Comparison of ENCODE assay signal across 8 cellular contexts in the genomic region with DNA sequence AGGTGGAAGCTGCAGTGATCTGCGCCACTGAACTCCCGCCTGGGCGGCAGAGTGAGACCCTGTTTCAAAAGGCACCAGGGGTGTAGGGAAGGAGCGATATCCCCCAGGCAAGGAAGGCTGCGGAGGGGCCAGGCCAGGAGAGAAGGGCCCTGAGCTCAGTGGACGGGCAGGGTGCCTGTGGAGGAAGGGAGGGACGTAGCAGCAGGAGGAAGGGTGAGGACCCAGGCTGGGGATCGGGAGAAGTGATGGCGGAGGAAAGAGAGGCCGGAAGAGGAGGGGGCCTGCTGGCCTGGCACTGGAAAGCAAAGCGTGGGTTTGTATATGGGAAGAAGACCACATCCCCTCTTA. TPM values are rescaled to one million over a fixed set of nuclear protein-coding genes. Genes with fewer than 3 reads are reported as not detected.
DNase-seq lines count a peak whose midpoint lies in the region; ATAC-seq, FAIRE-seq and TF ChIP-seq lines count a peak whose summit lies in the region.

No MANE protein-coding gene starts in this region.

- TF ChIP-seq CTCF in Calu3 (IDR thresholded peaks at IDR 0.05; ENCODE audit: unreplicated experiment): no peak
- TF ChIP-seq CTCF in GM12878 (IDR thresholded peaks at IDR 0.05 in 2 of 3, conservative IDR thresholded peaks at IDR 0.05 in 1 of 3; ENCODE audit: control insufficient read depth in 2 of 3, extremely low read depth in 1 of 3, insufficient read depth in 1 of 3, low read depth in 3 of 3, low read length in 3 of 3): no peak
- no peak for TF ChIP-seq CTCF in right lobe of liver (IDR thresholded peaks at IDR 0.05)
- no peak for TF ChIP-seq CTCF in tibial nerve (IDR thresholded peaks at IDR 0.05)

- no peak for TF ChIP-seq POLR2A in GM12878 (IDR thresholded peaks at IDR 0.05; ENCODE audit: low read depth, low read length)
- TF ChIP-seq POLR2A in right lobe of liver (IDR thresholded peaks at IDR 0.05): no peak
- TF ChIP-seq POLR2A in tibial nerve (IDR thresholded peaks at IDR 0.05): no peak

- H3K79me2 ChIP-seq in GM12878 (ENCODE audit: control insufficient read depth, insufficient read depth, low read length): peaks cover 12% of the 10 kb centered on the region

- H3K9me3 Mint-ChIP-seq in Calu3 (ENCODE audit: low read depth, unreplicated experiment): no peaks in the 10 kb centered on the region

- H3K4me3 Mint-ChIP-seq in Calu3 (ENCODE audit: low read depth, unreplicated experiment): peak overlapping the region; percentile 72

- BruUV-seq in Calu3 (replicated peaks; lab: Mats Ljungman, UMichigan) (no TSS peak), GM12878 (replicated peaks; lab: Mats Ljungman, UMichigan) (no TSS peak)

- SMC1A ChIA-PET in GM12878 (lab: Charles Lee; ENCODE audit: uncharacterized antibody, unreplicated experiment): interaction anchor here (0.5 to 6.2 kb wide), 3 partner anchors 41 to 416 kb away, joined by 3 to 56 read pairs (median 16); no protein-coding TSS in a partner anchor

- TF ChIP-seq EP300 in GM12878 (IDR thresholded peaks at IDR 0.05; ENCODE audit: borderline replicate concordance in 1 of 2, control insufficient read depth in 1 of 2, low read depth in 2 of 2, low read length in 2 of 2): no peak
- no peak for TF ChIP-seq EP300 in tibial nerve (IDR thresholded peaks at IDR 0.05)

- H3K4me3 ChIP-seq in GM12878: peak overlapping the region; percentile 72
- peak overlapping the region; percentile 39 to 57 (median 39) for H3K4me3 ChIP-seq in right lobe of liver
- peak overlapping the region; percentile 33 to 62 (median 54) for H3K4me3 ChIP-seq in tibial nerve
- H3K4me3 ChIP-seq in HAP-1: no peak overlapping the region

- no peak for TF ChIP-seq RAD21 in GM12878 (IDR thresholded peaks at IDR 0.05; ENCODE audit: insufficient read depth, low read depth, low read length)

- H3K36me3 ChIP-seq in GM12878 (ENCODE audit: control insufficient read depth in 2 of 2, insufficient read depth in 2 of 2, low read length in 1 of 2) (peaks cover 0 to 2% of the 10 kb centered on the region in 2 experiments; a peak in 1 of 4 replicates), right lobe of liver (no peaks in the 10 kb centered on the region), tibial nerve (no peaks in the 10 kb centered on the region), HAP-1 (replicated peaks) (no peaks in the 10 kb centered on the region)

- peaks cover 34% of the 10 kb centered on the region for H3K4me1 ChIP-seq in GM12878 (ENCODE audit: control insufficient read depth, insufficient read depth, low read length)
- peaks cover 0 to 11% (median 0%) of the 10 kb centered on the region in 4 donors for H3K4me1 ChIP-seq in right lobe of liver
- H3K4me1 ChIP-seq in tibial nerve: peaks cover 0 to 37% (median 11%) of the 10 kb centered on the region in 4 donors
- H3K4me1 ChIP-seq in HAP-1: no peaks in the 10 kb centered on the region

- no peak for FAIRE-seq in GM12878 (lab: Jason Lieb, UNC)

- POLR2A ChIA-PET in GM12878 (lab: Charles Lee): interaction anchor here (0.8 to 2.1 kb wide), 7 partner anchors 10 to 161 kb away, joined by 3 to 11 read pairs (median 3); no protein-coding TSS in a partner anchor

- CTCF ChIA-PET in Calu3 (lab: Charles Lee) (no interaction called here), GM12878 (lab: Yijun Ruan, JAX) (interaction anchor here (0.9 to 4.4 kb wide), 4 partner anchors 42 to 252 kb away, joined by 3 to 21 read pairs (median 8); no protein-coding TSS in a partner anchor)

- no peak for DNase-seq in Calu3
- DNase-seq in GM12878 (ENCODE audit: low read depth, low spot score): no peak
- DNase-seq in right lobe of liver: peak in 1 of 3 donors; percentile 34
- no peak for DNase-seq in tibial nerve (ENCODE audit: low spot score in 2 of 2)
- no peak for DNase-seq in HAP-1 (ENCODE audit: low spot score in 2 of 2)
- no peak for DNase-seq in DMS 273 (lab: John Stamatoyannopoulos, UW; ENCODE audit: unreplicated experiment)
- no peak for DNase-seq in NCI-H82 (lab: John Stamatoyannopoulos, UW)

- RAD21 ChIA-PET in GM12878 (lab: Charles Lee; ENCODE audit: unreplicated experiment): interaction anchor here (1.1 to 4.0 kb wide), 4 partner anchors 11 to 456 kb away, joined by 3 to 51 read pairs (median 13); no protein-coding TSS in a partner anchor

- peak overlapping the region; percentile 67 for H3K27ac Mint-ChIP-seq in Calu3 (ENCODE audit: unreplicated experiment)

- H3K27ac ChIP-seq in GM12878 (ENCODE audit: control insufficient read depth, insufficient read depth) (peak overlapping the region; percentile 93), right lobe of liver (peak overlapping the region in 2 of 3 donors; percentile 78 to 84), tibial nerve (peak overlapping the region; percentile 49 to 87 (median 78))

- ATAC-seq in HG02588 (IDR thresholded peaks at IDR 0.05; ENCODE audit: unreplicated experiment) (peak; percentile 7), GM12878 (peak; percentile 40), right lobe of liver (peak; percentile 1 to 10 (median 2))

- H3K4me1 Mint-ChIP-seq in Calu3 (ENCODE audit: low read depth, unreplicated experiment): peaks cover 30% of the 10 kb centered on the region

- H2AFZ ChIP-seq in GM12878 (ENCODE audit: control insufficient read depth, low read depth, low read length): peak overlapping the region; percentile 83

- peak overlapping the region; percentile 98 for H3K9ac ChIP-seq in GM12878 (ENCODE audit: control insufficient read depth, insufficient read depth, low read length)

- H3K4me2 ChIP-seq in GM12878 (ENCODE audit: control insufficient read depth, insufficient read depth): peak overlapping the region; percentile 99

- in situ Hi-C loops in GM12878 (cut with MboI): no loop called here
- in situ Hi-C loops in HAP-1 (cut with MboI; ENCODE audit: low sequenced_read_pairs): no loop called here

- no peaks in the 10 kb centered on the region for H4K20me1 ChIP-seq in GM12878 (ENCODE audit: control insufficient read depth, insufficient read depth)

- no peaks in the 10 kb centered on the region for H3K9me3 ChIP-seq in GM12878 (replicated peaks; ENCODE audit: control insufficient read depth, insufficient read depth, low read length)
- no peaks in the 10 kb centered on the region for H3K9me3 ChIP-seq in right lobe of liver
- H3K9me3 ChIP-seq in tibial nerve: no peaks in the 10 kb centered on the region
- no peaks in the 10 kb centered on the region for H3K9me3 ChIP-seq in HAP-1

- H3K36me3 Mint-ChIP-seq in Calu3 (ENCODE audit: insufficient read depth, unreplicated experiment): peaks cover 11% of the 10 kb centered on the region

- no peaks in the 10 kb centered on the region for H3K27me3 Mint-ChIP-seq in Calu3 (ENCODE audit: unreplicated experiment)

- under 1% methylated on average over 11 of the region's 11 CpGs for WGBS in GM12878 (ENCODE audit: insufficient coverage, insufficient replicate concordance, low lambda C conversion rate, missing lambda C conversion rate)
- WGBS in right lobe of liver (ENCODE audit: insufficient coverage, low coverage, low lambda C conversion rate, missing lambda C conversion rate): 22% methylated on average over 11 of the region's 11 CpGs
- WGBS in tibial nerve, 2 donors: 21 to 26% methylated on average over 10 to 11 of the region's 11 CpGs

- H3K27me3 ChIP-seq in GM12878 (replicated peaks in 1 of 2; ENCODE audit: control insufficient read depth in 2 of 2, insufficient read depth in 2 of 2, low read length in 1 of 2) (no peaks in the 10 kb centered on the region), right lobe of liver (no peaks in the 10 kb centered on the region), tibial nerve (no peaks in the 10 kb centered on the region), HAP-1 (ENCODE audit: low read depth) (no peaks in the 10 kb centered on the region)

- intact Hi-C loops in Calu3 (cut with micrococcal nuclease; ENCODE audit: unreplicated experiment): no loop called here
- intact Hi-C loops in GM12878 (cut with micrococcal nuclease; ENCODE audit: unreplicated experiment): loop anchor here (1.0 kb wide), 2 partner anchors 42 to 44 kb away; no protein-coding TSS in a partner anchor
- intact Hi-C loops in right lobe of liver (cut with DNase I): no loop called here

TF ChIP-seq in GM12878, 131 proteins besides CTCF, POLR2A, EP300 and RAD21 (continues in another document):
- no peak for TF ChIP-seq ZZZ3 (IDR thresholded peaks at IDR 0.05; ENCODE audit: control insufficient read depth, insufficient read length, low read depth)
- TF ChIP-seq NBN (IDR thresholded peaks at IDR 0.05): no peak

RNA-seq across cellular contexts. Expression of gene ALOX5, which starts 45.6 kb away (rescaled TPM):
- total RNA-seq in Calu3 (2022) (44.9 and 57.0 TPM in 2 replicates), GM12878 (2014; rRNA removed) (67.1 and 72.5 TPM in 2 replicates), GM12878 (2014; rRNA removed; fragmentation: Illumina TruSeq; extraction: Trizol) (29.0 and 29.8 TPM in 2 replicates), GM12878 (2021) (62.4 and 69.0 TPM in 2 replicates), right lobe of liver (10 to 100 TPM in 2 of 6 experiments, 1 to 10 TPM in 4; 3.1 to 10.9 (median 6.6) TPM), tibial nerve (100 to 1,000 TPM in 1 of 4 donors, 10 to 100 TPM in 3; 27.8 to 127 (median 39.9) TPM)
- total RNA-seq in GM12878 (2013; cell fraction: nucleolus; rRNA removed): 41.8 and 52.8 TPM in 2 replicates
- polyA plus RNA-seq in GM12878 (2011; ENCODE audit: low read depth): 20.4 TPM
- polyA plus RNA-seq in GM12878 (2011; rRNA removed) (0.33 and 0.43 TPM in 2 replicates), GM12878 (2014; fragmentation: Illumina TruSeq; extraction: Trizol) (27.6 and 49.5 TPM in 2 replicates), GM12878 (2014; fragmentation: Nextera tagmentation; extraction: Ambion mirVana) (1 to 10 TPM; 3.3 to 6.5 TPM), GM12878 (2014; rRNA removed) (102 and 104 TPM in 2 replicates), GM12878 (2016; fragmentation: Nextera tagmentation; extraction: Ambion mirVana) (10 to 100 TPM; 31.1 to 37.4 TPM)
- polyA plus RNA-seq in GM12878 (2011; cell fraction: cytosol; rRNA removed): 0.55 and 0.76 TPM in 2 replicates
- 2.6 and 4.4 TPM in 2 replicates for polyA plus RNA-seq in GM12878 (2011; cell fraction: nucleus; rRNA removed)
- 48.8 and 49.2 TPM in 2 replicates for polyA plus RNA-seq in GM12878 (2012)
- 0.15 and 1.2 TPM in 2 replicates for polyA minus RNA-seq in GM12878 (2011; rRNA and poly(A)+ RNA removed)
- not detected in 2 replicates for polyA minus RNA-seq in GM12878 (2011; cell fraction: cytosol; rRNA and poly(A)+ RNA removed)
- 0.24 and 1.4 TPM in 2 replicates for polyA minus RNA-seq in GM12878 (2011; cell fraction: nucleus; rRNA and poly(A)+ RNA removed)
